Comparison of ENCODE assay signal across 1 cellular context in genomic region chr1:21024136-21024896, GRCh38.
TF ChIP-seq lines count a peak whose summit lies in the region.

No MANE protein-coding gene starts in this region.

TF ChIP-seq in HepG2, 621 proteins besides CTCF, POLR2A, EP300 and RAD21 (continued from another document):
- TF ChIP-seq ZNF687 (CRISPR knock-in tag; IDR thresholded peaks at IDR 0.05) (peak; percentile 40; the same call in 1 of the 2 replicates), ZNF652 (CRISPR knock-in tag; IDR thresholded peaks at IDR 0.05; ENCODE audit: borderline replicate concordance, low read depth) (peak; percentile 73; the same call in 1 of the 2 replicates), GATAD2A (CRISPR knock-in tag; IDR thresholded peaks at IDR 0.05) (0 out of 2 replicates have a peak, but pooled peaks have one; percentile 28), PATZ1 (CRISPR knock-in tag; IDR thresholded peaks at IDR 0.05) (peak; percentile 69), FOXP4 (CRISPR knock-in tag; IDR thresholded peaks at IDR 0.05) (0 out of 2 replicates have a peak, but pooled peaks have one; percentile 42), ZBTB33 (CRISPR knock-in tag; IDR thresholded peaks at IDR 0.05) (0 out of 2 replicates have a peak, but pooled peaks have one; percentile 22), HNF4A (CRISPR knock-in tag; IDR thresholded peaks at IDR 0.05) (0 out of 2 replicates have a peak, but pooled peaks have one; percentile 4), ARID5B (CRISPR knock-in tag; IDR thresholded peaks at IDR 0.05) (peak; percentile 58; the same call in 1 of the 2 replicates)
TF ChIP-seq in HepG2: peak in this region for 11; not testable (repeated sequence) for 610.
